In genomic region chr2:226447896-226448295, GRCh38 we compare ENCODE assay signal across 15 cellular contexts.
A peak's percentile ranks its signal among the peaks of the same experiment; 100 is the strongest.
DNase-seq lines count a peak whose midpoint lies in the region; FAIRE-seq and TF ChIP-seq lines count a peak whose summit lies in the region.
"Had no signal": no experiment of that assay in that cellular context is flagged by ENCODE, and none has a peak within 500 bp of the region (broad histone marks: within the 10 kb centered on the region; RNA-seq: fewer than 3 reads in every experiment).

No MANE protein-coding gene starts in this region.

- POLR2A ChIA-PET in MCF 10A (lab: Yijun Ruan, JAX), result interaction anchor here (0.7 to 3.3 kb wide), 8 partner anchors 14 to 344 kb away, joined by 3 to 17 read pairs (median 4); no protein-coding TSS in a partner anchor
- POLR2A ChIA-PET in activated CD4-positive, alpha-beta memory T cell treated with anti-CD3 and anti-CD28 coated beads for 36 hours (lab: Charles Lee), result no interaction called here

- TF ChIP-seq CTCF in MCF 10A (IDR thresholded peaks at IDR 0.05; ENCODE audit: unreplicated experiment) (no peak), breast epithelium (IDR thresholded peaks at IDR 0.05) (no peak), astrocyte (IDR thresholded peaks at IDR 0.05; ENCODE audit: insufficient read depth, low read depth, low read length) (no peak)

- H2AFZ ChIP-seq in astrocyte (ENCODE audit: low read depth, low read length), result no peak overlapping the region

- no peak overlapping the region for H3K4me2 ChIP-seq in astrocyte (ENCODE audit: low read length)

- H3K27me3 ChIP-seq in breast epithelium (no peaks in the 10 kb centered on the region), astrocyte (ENCODE audit: insufficient read depth, low read length) (no peaks in the 10 kb centered on the region)

- intact Hi-C loops in MCF 10A (cut with micrococcal nuclease), result no loop called here
- intact Hi-C loops in breast epithelium (cut with DNase I; ENCODE audit: low total_unique reads), result loop anchor here (5.0 kb wide), 1 partner anchor 739 kb away; no protein-coding TSS in a partner anchor
- intact Hi-C loops in activated CD4-positive, alpha-beta memory T cell treated with anti-CD3 and anti-CD28 coated beads for 36 hours (cut with micrococcal nuclease), result no loop called here

- no peak overlapping the region for H3K4me3 Mint-ChIP-seq in MCF 10A (ENCODE audit: unreplicated experiment)
- no peak overlapping the region for H3K4me3 Mint-ChIP-seq in astrocyte (ENCODE audit: unreplicated experiment)
- H3K4me3 Mint-ChIP-seq in activated CD4-positive, alpha-beta memory T cell treated with anti-CD3 and anti-CD28 coated beads for 36 hours, result no peak overlapping the region
- H3K4me3 Mint-ChIP-seq: activated T-cell treated with anti-CD3 and anti-CD28 coated beads, Interleukin-2, amount 50 U/mL, for 4 hours; T-helper 1 cell treated with Interleukin-12 subunit alpha and Interleukin-12 subunit beta and Interleukin-4 antibody, amounts not matched to agents 30 μg/mL and 1 μg/mL, for 36 hours had no signal

- H3K79me2 ChIP-seq in astrocyte (ENCODE audit: insufficient read depth, low read length), result no peaks in the 10 kb centered on the region

- peak; percentile 67 for FAIRE-seq in astrocyte (lab: Jason Lieb, UNC)
- FAIRE-seq in urothelium cell line (lab: Jason Lieb, UNC), result peak; percentile 80

- no peaks in the 10 kb centered on the region for H4K20me1 ChIP-seq in astrocyte (ENCODE audit: insufficient read depth, low read length)

- H3K4me1 Mint-ChIP-seq in MCF 10A (ENCODE audit: insufficient read depth, unreplicated experiment), result peaks cover 21% of the 10 kb centered on the region
- H3K4me1 Mint-ChIP-seq in astrocyte (ENCODE audit: low read depth, unreplicated experiment), result peaks cover 31% of the 10 kb centered on the region
- no peaks in the 10 kb centered on the region for H3K4me1 Mint-ChIP-seq in activated CD4-positive, alpha-beta memory T cell treated with anti-CD3 and anti-CD28 coated beads for 36 hours (ENCODE audit: low read depth)

- H3K9me3 Mint-ChIP-seq in MCF 10A (ENCODE audit: unreplicated experiment) (peaks cover 16% of the 10 kb centered on the region), astrocyte (ENCODE audit: unreplicated experiment) (peaks cover 1% of the 10 kb centered on the region)
- H3K9me3 Mint-ChIP-seq in activated CD4-positive, alpha-beta memory T cell treated with anti-CD3 and anti-CD28 coated beads for 36 hours, result peaks cover 7% of the 10 kb centered on the region
- H3K9me3 Mint-ChIP-seq: T-helper 1 cell treated with Interleukin-12 subunit alpha and Interleukin-12 subunit beta and Interleukin-4 antibody, amounts not matched to agents 30 μg/mL and 1 μg/mL, for 36 hours had no signal

- H3K27me3 Mint-ChIP-seq in MCF 10A (ENCODE audit: insufficient read depth, unreplicated experiment) (no peaks in the 10 kb centered on the region), astrocyte (ENCODE audit: low read depth, unreplicated experiment) (no peaks in the 10 kb centered on the region)
- peaks cover 2% of the 10 kb centered on the region for H3K27me3 Mint-ChIP-seq in activated CD4-positive, alpha-beta memory T cell treated with anti-CD3 and anti-CD28 coated beads for 36 hours

- H3K27ac ChIP-seq in breast epithelium (no peak overlapping the region), astrocyte (ENCODE audit: low read depth, low read length) (no peak overlapping the region)

- H3K36me3 Mint-ChIP-seq in MCF 10A (ENCODE audit: insufficient read depth, unreplicated experiment) (peaks cover 6% of the 10 kb centered on the region), astrocyte (ENCODE audit: low read depth, unreplicated experiment) (no peaks in the 10 kb centered on the region)
- no peaks in the 10 kb centered on the region for H3K36me3 Mint-ChIP-seq in activated CD4-positive, alpha-beta memory T cell treated with anti-CD3 and anti-CD28 coated beads for 36 hours

- peak; percentile 46 for DNase-seq in MCF 10A (ENCODE audit: unreplicated experiment)
- no peak for DNase-seq in breast epithelium (ENCODE audit: low spot score in 2 of 2)
- DNase-seq in astrocyte (ENCODE audit: low read depth), result peak; percentile 77
- peak; percentile 77 for DNase-seq in glomerular visceral epithelial cell (ENCODE audit: extremely low spot score)
- peak; percentile 79 for DNase-seq in urothelium cell line (ENCODE audit: low spot score)
- no peak for DNase-seq in stimulated activated naive CD4-positive, alpha-beta T cell treated with Interleukin-2 at 50 U/mL for 16 hours (lab: John Stamatoyannopoulos, UW)
- no peak for DNase-seq in activated CD4-positive, alpha-beta memory T cell treated with anti-CD3 and anti-CD28 coated beads for 36 hours
- no peak for DNase-seq in medulla oblongata (ENCODE audit: extremely low spot score)
- DNase-seq: activated T-cell treated with anti-CD3 and anti-CD28 coated beads, Interleukin-2, amount 50 U/mL, for 4 hours; Calu3; cortex of kidney; mesendoderm; NCI-H1092; substantia nigra had no signal

- H3K9me3 ChIP-seq in breast epithelium, result peaks cover 0 to 5% of the 10 kb centered on the region in 2 donors
- H3K9me3 ChIP-seq in astrocyte (ENCODE audit: insufficient read depth, low read depth, low read length), result no peaks in the 10 kb centered on the region

- H3K27ac Mint-ChIP-seq in MCF 10A (ENCODE audit: low read depth, unreplicated experiment), result peak overlapping the region; percentile 49
- peak overlapping the region; percentile 27 for H3K27ac Mint-ChIP-seq in astrocyte (ENCODE audit: unreplicated experiment)
- H3K27ac Mint-ChIP-seq in activated CD4-positive, alpha-beta memory T cell treated with anti-CD3 and anti-CD28 coated beads for 36 hours, result no peak overlapping the region
- H3K27ac Mint-ChIP-seq: T-helper 1 cell treated with Interleukin-12 subunit alpha and Interleukin-12 subunit beta and Interleukin-4 antibody, amounts not matched to agents 30 μg/mL and 1 μg/mL, for 36 hours had no signal

- no peak overlapping the region for H3K9ac ChIP-seq in astrocyte (ENCODE audit: low read length)

- no TSS peak for BruUV-seq in MCF 10A (replicated peaks; lab: Mats Ljungman, UMichigan)

- H3K4me3 ChIP-seq in breast epithelium (no peak overlapping the region), astrocyte (ENCODE audit: insufficient read depth, low read depth, low read length) (no peak overlapping the region)

- H3K36me3 ChIP-seq in breast epithelium, result no peaks in the 10 kb centered on the region
- no peaks in the 10 kb centered on the region for H3K36me3 ChIP-seq in astrocyte (ENCODE audit: insufficient read depth, low read length)

- TF ChIP-seq POLR2A in breast epithelium (IDR thresholded peaks at IDR 0.05), result no peak

- CTCF ChIA-PET in MCF 10A (lab: Yijun Ruan, JAX), result interaction anchor here (0.6 kb wide), 1 partner anchor 344 kb away, joined by 4 read pairs; no protein-coding TSS in a partner anchor
- CTCF ChIA-PET in activated CD4-positive, alpha-beta memory T cell treated with anti-CD3 and anti-CD28 coated beads for 36 hours (lab: Charles Lee), result no interaction called here

- H3K4me1 ChIP-seq in breast epithelium, result no peaks in the 10 kb centered on the region
- H3K4me1 ChIP-seq in astrocyte (ENCODE audit: insufficient read depth, low read length), result peaks cover 20% of the 10 kb centered on the region

Comparison
In these comparisons a context has a peak if more than half of its experiments do, and no peak if none do; other contexts are left out.
1. DNase-seq: peak in MCF 10A (single experiment), astrocyte (single experiment), glomerular visceral epithelial cell (single experiment) and urothelium cell line (single experiment); none in breast epithelium (0 of 2), stimulated activated naive CD4-positive, alpha-beta T cell treated with Interleukin-2 at 50 U/mL for 16 hours (single experiment), activated CD4-positive, alpha-beta memory T cell treated with anti-CD3 and anti-CD28 coated beads for 36 hours (single experiment) and medulla oblongata (single experiment).